In the genomic region with DNA sequence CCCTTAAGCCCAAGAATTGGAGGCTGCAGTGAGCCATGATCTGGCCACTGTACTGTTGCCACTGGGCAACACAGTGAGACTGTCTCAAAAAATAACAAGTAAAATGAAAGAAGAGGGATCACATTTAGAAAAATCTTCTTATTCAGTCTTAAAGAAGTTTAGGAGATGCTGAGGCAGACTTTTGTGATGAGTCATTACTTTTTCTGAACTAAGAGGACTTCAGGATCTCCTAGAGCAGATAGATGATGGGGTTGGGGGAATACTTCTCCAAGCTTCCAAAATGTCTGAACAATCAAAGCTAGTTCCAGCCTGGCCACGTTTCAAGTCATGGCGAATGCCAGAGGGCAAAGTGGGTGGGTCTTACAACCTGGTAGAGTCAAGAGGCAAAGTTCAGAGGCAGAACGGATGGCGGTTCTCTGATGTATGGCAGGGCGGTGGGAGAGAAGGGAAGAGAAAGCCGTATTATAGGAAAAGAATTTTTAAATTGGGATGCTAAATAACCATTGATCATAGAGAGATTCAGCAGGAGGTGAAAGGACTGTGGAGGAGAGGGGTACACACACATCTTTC, we compare ENCODE assay signal across 13 cellular contexts. TPM values are rescaled to one million over a fixed set of nuclear protein-coding genes. Genes with fewer than 3 reads are reported as not detected.
A peak's percentile ranks its signal among the peaks of the same experiment; 100 is the strongest.
DNase-seq lines count a peak whose midpoint lies in the region; ATAC-seq and TF ChIP-seq lines count a peak whose summit lies in the region.
"Had no signal": no experiment of that assay in that cellular context is flagged by ENCODE, and none has a peak within 500 bp of the region (broad histone marks: within the 10 kb centered on the region; RNA-seq: fewer than 3 reads in every experiment).

No MANE protein-coding gene starts in this region.

- no peaks in the 10 kb centered on the region for H3K9me3 ChIP-seq in CD4-positive, alpha-beta T cell (ENCODE audit: control insufficient read depth, low read length)

- H3K9me3 Mint-ChIP-seq in CD4-positive, alpha-beta T cell, result no peaks in the 10 kb centered on the region
- H3K9me3 Mint-ChIP-seq in IgD-negative memory B cell (no peaks in the 10 kb centered on the region), nephron (no peaks in the 10 kb centered on the region)
- H3K9me3 Mint-ChIP-seq: stimulated activated naive CD8-positive, alpha-beta T cell treated with anti-CD3 and anti-CD28 coated beads, Interleukin-15, amount 100 ng/mL, for 72 hours had no signal

- TF ChIP-seq CTCF in CD4-positive, alpha-beta T cell (IDR thresholded peaks at IDR 0.05), result no peak
- TF ChIP-seq CTCF in dorsolateral prefrontal cortex (IDR thresholded peaks at IDR 0.05 in 54 of 56, conservative IDR thresholded peaks at IDR 0.05 in 2 of 56; ENCODE audit: low read depth in 1 of 56, partially characterized antibody in 56 of 56) (no peak), nephron (IDR thresholded peaks at IDR 0.05; ENCODE audit: unreplicated experiment in 3 of 3) (no peak)

- H3K4me1 Mint-ChIP-seq in CD4-positive, alpha-beta T cell (ENCODE audit: low read depth), result peaks cover 32% of the 10 kb centered on the region
- H3K4me1 Mint-ChIP-seq in IgD-negative memory B cell, result peaks cover 10 to 14% (median 12%) of the 10 kb centered on the region in 3 donors
- peaks cover 31% of the 10 kb centered on the region for H3K4me1 Mint-ChIP-seq in nephron

- POLR2A ChIA-PET in CD4-positive, alpha-beta T cell (lab: Charles Lee), result interaction anchor here (2.5 to 4.1 kb wide), 2 partner anchors 11 to 84 kb away, joined by 22 to 45 read pairs; a partner anchor contains a TSS

- no peak for ATAC-seq in CD4-positive, alpha-beta T cell (ENCODE audit: poor library complexity)
- ATAC-seq in HG03469 (IDR thresholded peaks at IDR 0.05; ENCODE audit: unreplicated experiment) (no peak), sciatic nerve (no peak)
- ATAC-seq: activated CD4-positive, alpha-beta T cell treated with anti-CD3 and anti-CD28 coated beads for 36 hours; stimulated activated naive CD8-positive, alpha-beta T cell treated with anti-CD3 and anti-CD28 coated beads, Interleukin-15, amount 100 ng/mL, for 72 hours had no signal

- H3K4me3 ChIP-seq in dorsolateral prefrontal cortex, result peak overlapping the region in 1 of 59 donors; percentile 82

- H3K36me3 Mint-ChIP-seq in CD4-positive, alpha-beta T cell (ENCODE audit: low read depth), result no peaks in the 10 kb centered on the region
- H3K36me3 Mint-ChIP-seq in IgD-negative memory B cell (peaks cover 3% of the 10 kb centered on the region), nephron (ENCODE audit: low read depth) (peaks cover 47% of the 10 kb centered on the region)

- DNase-seq in CD4-positive, alpha-beta T cell, result no peak
- DNase-seq in dorsolateral prefrontal cortex (no peak), AG08395 (ENCODE audit: low spot score) (no peak), sciatic nerve (ENCODE audit: low spot score) (no peak)
- DNase-seq in activated effector memory CD4-positive, alpha-beta T cell treated with anti-CD3 and anti-CD28 coated beads, Interleukin-2, amount 50 U/mL, for 16 hours, result no peak
- DNase-seq: activated CD4-positive, alpha-beta T cell treated with anti-CD3 and anti-CD28 coated beads for 36 hours; activated gamma-delta T cell; NCI-H524 treated with DMSO at 0.1 percent for 48 hours; stimulated activated naive CD8-positive, alpha-beta T cell treated with anti-CD3 and anti-CD28 coated beads, Interleukin-15, amount 100 ng/mL, for 72 hours had no signal

- CTCF ChIA-PET in CD4-positive, alpha-beta T cell (lab: Charles Lee), result interaction anchor here (3.0 kb wide), 1 partner anchor 25 kb away, joined by 28 read pairs; no protein-coding TSS in a partner anchor

- H3K27me3 Mint-ChIP-seq in CD4-positive, alpha-beta T cell, result no peaks in the 10 kb centered on the region
- H3K27me3 Mint-ChIP-seq in IgD-negative memory B cell (peaks cover 2% of the 10 kb centered on the region), nephron (ENCODE audit: low read depth) (peaks cover 6% of the 10 kb centered on the region)
- H3K27me3 Mint-ChIP-seq: activated CD4-positive, alpha-beta T cell treated with anti-CD3 and anti-CD28 coated beads for 36 hours; stimulated activated naive CD8-positive, alpha-beta T cell treated with anti-CD3 and anti-CD28 coated beads, Interleukin-15, amount 100 ng/mL, for 72 hours had no signal

- H3K27ac Mint-ChIP-seq in CD4-positive, alpha-beta T cell, result peak overlapping the region; percentile 87
- H3K27ac Mint-ChIP-seq in IgD-negative memory B cell, result no peak overlapping the region
- no peak overlapping the region for H3K27ac Mint-ChIP-seq in nephron
- H3K27ac Mint-ChIP-seq: activated CD4-positive, alpha-beta T cell treated with anti-CD3 and anti-CD28 coated beads for 36 hours; stimulated activated naive CD8-positive, alpha-beta T cell treated with anti-CD3 and anti-CD28 coated beads, Interleukin-15, amount 100 ng/mL, for 72 hours had no signal

- intact Hi-C loops in CD4-positive, alpha-beta T cell (cut with DNase I, micrococcal nuclease), result loop anchor here (5.0 to 10.0 kb wide), 2 partner anchors 43 to 595 kb away; a partner anchor contains a TSS
- intact Hi-C loops in dorsolateral prefrontal cortex (cut with DNase I), result loop anchor here in 1 of 2 donors (10.0 kb wide), 1 partner anchor 45 kb away; a partner anchor contains a TSS
- intact Hi-C loops in sciatic nerve (cut with DNase I), result loop anchor here (2.0 kb wide), 1 partner anchor 25 kb away; no protein-coding TSS in a partner anchor

- H3K27ac ChIP-seq in CD4-positive, alpha-beta T cell (ENCODE audit: low read depth, low read length), result no peak overlapping the region
- H3K27ac ChIP-seq in dorsolateral prefrontal cortex, result peak overlapping the region in 43 of 59 donors; percentile 10 to 96 (median 93)

- H3K4me3 Mint-ChIP-seq in CD4-positive, alpha-beta T cell, result peak overlapping the region; percentile 73
- H3K4me3 Mint-ChIP-seq in IgD-negative memory B cell (peak overlapping the region; percentile 3 to 82 (median 42)), nephron (peak overlapping the region; percentile 47 to 70 (median 68))
- H3K4me3 Mint-ChIP-seq: activated CD4-positive, alpha-beta T cell treated with anti-CD3 and anti-CD28 coated beads for 36 hours had no signal

- no peaks in the 10 kb centered on the region for H3K27me3 ChIP-seq in CD4-positive, alpha-beta T cell (ENCODE audit: control insufficient read depth, insufficient read depth, low read length)
- H3K27me3 ChIP-seq in dorsolateral prefrontal cortex, result no peaks in the 10 kb centered on the region

RNA-seq across cellular contexts. Expression of a gene that starts 2.1 kb away (rescaled TPM):
- 1 to 10 TPM; 4.0 to 4.5 TPM for total RNA-seq in CD4-positive, alpha-beta T cell
- polyA plus RNA-seq in IgD-negative memory B cell, result not detected
- total RNA-seq in dorsolateral prefrontal cortex, result 10 to 100 TPM in 91 of 120 experiments, 1 to 10 TPM in 29; 5.3 to 26.5 (median 12.5) TPM
- 5.7 TPM for total RNA-seq in sciatic nerve

RNA-seq across cellular contexts. Expression of a gene that starts 7.6 kb away (rescaled TPM):
- total RNA-seq in CD4-positive, alpha-beta T cell, result 1 to 10 TPM; 4.1 to 4.4 TPM
- polyA plus RNA-seq in IgD-negative memory B cell, result 2.9 TPM
- total RNA-seq in dorsolateral prefrontal cortex, result 10 to 100 TPM in 54 of 120 experiments, 1 to 10 TPM in 66; 3.0 to 21.9 (median 9.4) TPM
- 9.2 TPM for total RNA-seq in sciatic nerve

RNA-seq across cellular contexts. Expression of a gene that starts 11.4 kb away (rescaled TPM):
- 100 to 1,000 TPM; 115 to 122 TPM for total RNA-seq in CD4-positive, alpha-beta T cell
- 78.4 TPM for polyA plus RNA-seq in IgD-negative memory B cell
- total RNA-seq in dorsolateral prefrontal cortex, result 10 to 100 TPM; 34.9 to 79.4 (median 56.2) TPM
- 87.4 TPM for total RNA-seq in sciatic nerve

RNA-seq across cellular contexts. Expression of a gene that starts 13.4 kb away (rescaled TPM):
- 10 to 100 TPM; 48.5 to 52.0 TPM for total RNA-seq in CD4-positive, alpha-beta T cell
- 79.3 TPM for polyA plus RNA-seq in IgD-negative memory B cell
- 100 to 1,000 TPM in 10 of 120 experiments, 10 to 100 TPM in 110; 51.8 to 113 (median 87.9) TPM for total RNA-seq in dorsolateral prefrontal cortex
- 52.7 TPM for total RNA-seq in sciatic nerve

RNA-seq across cellular contexts. Expression of a gene that starts 22.6 kb away (rescaled TPM):
- not detected for total RNA-seq in CD4-positive, alpha-beta T cell
- polyA plus RNA-seq in IgD-negative memory B cell, result 0.71 TPM
- total RNA-seq in dorsolateral prefrontal cortex (10 to 100 TPM in 45 of 120 experiments, 1 to 10 TPM in 75; 1.0 to 48.3 (median 7.6) TPM), sciatic nerve (0.71 TPM)
- total RNA-seq: activated CD4-positive, alpha-beta T cell treated with anti-CD3 and anti-CD28 coated beads for 36 hours; omental fat pad had no signal
